Comparison of ENCODE assay signal across 17 cellular contexts in genomic region chr6:108745664-108746336, GRCh38.
"Had no signal": no experiment of that assay in that cellular context is flagged by ENCODE, and none has a peak within 500 bp of the region (broad histone marks: within the 10 kb centered on the region; RNA-seq: fewer than 3 reads in every experiment).

No MANE protein-coding gene starts in this region.

- ATAC-seq: lower lobe of right lung; naive thymus-derived CD8-positive, alpha-beta T cell; stimulated activated naive B cell treated with anti-CD40 and anti-IgM and Interleukin-4, amounts not matched to agents 10 μg/mL and 1 μg/mL and 100 μg/mL, for 72 hours; stimulated activated naive CD8-positive, alpha-beta T cell treated with anti-CD3 and anti-CD28 coated beads, Interleukin-15, amount 100 ng/mL, for 72 hours had no signal

- H3K36me3 Mint-ChIP-seq: naive thymus-derived CD8-positive, alpha-beta T cell; stimulated activated naive B cell treated with anti-CD40 and anti-IgM and Interleukin-4, amounts not matched to agents 10 μg/mL and 1 μg/mL and 100 μg/mL, for 72 hours had no signal

- H3K4me3 ChIP-seq: colonic mucosa, heart left ventricle, left ventricle myocardium inferior, lower lobe of right lung, sigmoid colon, skin epidermis, testis, tibial nerve had no signal

- H3K4me3 Mint-ChIP-seq: naive thymus-derived CD8-positive, alpha-beta T cell; stimulated activated naive B cell treated with anti-CD40 and anti-IgM and Interleukin-4, amounts not matched to agents 10 μg/mL and 1 μg/mL and 100 μg/mL, for 72 hours; stimulated activated naive CD8-positive, alpha-beta T cell treated with anti-CD3 and anti-CD28 coated beads, Interleukin-15, amount 100 ng/mL, for 72 hours had no signal

- H3K36me3 ChIP-seq: colonic mucosa, heart left ventricle, left ventricle myocardium inferior, lower lobe of right lung, neutrophil, sigmoid colon, tibial nerve had no signal

- DNase-seq: colonic mucosa; effector CD4-positive, alpha-beta T cell; heart left ventricle; left ventricle myocardium inferior; lower lobe of right lung; mesenchymal stem cell; naive thymus-derived CD8-positive, alpha-beta T cell; sigmoid colon; stimulated activated CD4-positive, alpha-beta T cell treated with anti-CD3 and anti-CD28 coated beads, Interleukin-2, amount 100 ng/mL, for 24 hours; stimulated activated CD4-positive, alpha-beta T cell treated with anti-CD3 and anti-CD28 coated beads, Interleukin-4, amount 100 ng/mL, for 4 hours; stimulated activated naive B cell treated with anti-CD40 and anti-IgM and Interleukin-4, amounts not matched to agents 10 μg/mL and 1 μg/mL and 100 μg/mL, for 72 hours; stimulated activated naive CD8-positive, alpha-beta T cell treated with anti-CD3 and anti-CD28 coated beads, Interleukin-15, amount 100 ng/mL, for 72 hours had no signal

- H3K9me3 ChIP-seq: colonic mucosa, heart left ventricle, left ventricle myocardium inferior, lower lobe of right lung, neutrophil, sigmoid colon, testis, tibial nerve had no signal

- FAIRE-seq: frontal cortex had no signal

- H3K27me3 ChIP-seq: colonic mucosa, heart left ventricle, neutrophil, sigmoid colon, testis, tibial nerve had no signal

- H3K9me3 Mint-ChIP-seq: naive thymus-derived CD8-positive, alpha-beta T cell; stimulated activated naive B cell treated with anti-CD40 and anti-IgM and Interleukin-4, amounts not matched to agents 10 μg/mL and 1 μg/mL and 100 μg/mL, for 72 hours; stimulated activated naive CD8-positive, alpha-beta T cell treated with anti-CD3 and anti-CD28 coated beads, Interleukin-15, amount 100 ng/mL, for 72 hours had no signal

- H3K27ac ChIP-seq: colonic mucosa, left ventricle myocardium inferior, lower lobe of right lung, neutrophil, skin epidermis had no signal

- H3K4me1 Mint-ChIP-seq: stimulated activated naive CD8-positive, alpha-beta T cell treated with anti-CD3 and anti-CD28 coated beads, Interleukin-15, amount 100 ng/mL, for 72 hours had no signal

- H3K27ac Mint-ChIP-seq: stimulated activated naive B cell treated with anti-CD40 and anti-IgM and Interleukin-4, amounts not matched to agents 10 μg/mL and 1 μg/mL and 100 μg/mL, for 72 hours; stimulated activated naive CD8-positive, alpha-beta T cell treated with anti-CD3 and anti-CD28 coated beads, Interleukin-15, amount 100 ng/mL, for 72 hours had no signal

- H3K4me1 ChIP-seq: colonic mucosa, left ventricle myocardium inferior, lower lobe of right lung had no signal
